In genomic region chr3:134334231-134334900, GRCh38 we compare ENCODE assay signal across 12 cellular contexts. TPM values are rescaled to one million over a fixed set of nuclear protein-coding genes. Genes with fewer than 3 reads are reported as not detected.
DNase-seq lines count a peak whose midpoint lies in the region; ATAC-seq and TF ChIP-seq lines count a peak whose summit lies in the region.
"Had no signal": no experiment of that assay in that cellular context is flagged by ENCODE, and none has a peak within 500 bp of the region (broad histone marks: within the 10 kb centered on the region; RNA-seq: fewer than 3 reads in every experiment).

No MANE protein-coding gene starts in this region.

- no peak for TF ChIP-seq CTCF in left ventricle myocardium inferior (IDR thresholded peaks at IDR 0.05; ENCODE audit: borderline replicate concordance)

- H3K36me3 ChIP-seq in left ventricle myocardium inferior = no peaks in the 10 kb centered on the region
- H3K36me3 ChIP-seq: BE2C had no signal

- ATAC-seq in sciatic nerve (no peak), GM21447 (IDR thresholded peaks at IDR 0.05; ENCODE audit: unreplicated experiment) (no peak), GM18858 (IDR thresholded peaks at IDR 0.05; ENCODE audit: unreplicated experiment) (no peak), HG03521 (IDR thresholded peaks at IDR 0.05; ENCODE audit: unreplicated experiment) (no peak)
- ATAC-seq: activated CD8-positive, alpha-beta memory T cell treated with anti-CD3 and anti-CD28 coated beads, Interleukin-2, amount 10 ng/mL, durations not matched to agents 7 days and 5 days had no signal

- intact Hi-C loops in left ventricle myocardium inferior (cut with micrococcal nuclease) (no loop called here), sciatic nerve (cut with DNase I) (no loop called here)

- no peaks in the 10 kb centered on the region for H3K9me3 ChIP-seq in left ventricle myocardium inferior (replicated peaks)
- H3K9me3 ChIP-seq: BE2C had no signal

- H3K4me1 ChIP-seq in left ventricle myocardium inferior = peaks cover 62% of the 10 kb centered on the region
- H3K4me1 ChIP-seq: BE2C had no signal

- DNase-seq in EH (ENCODE audit: low read depth) (peak; percentile 92), astrocyte of the hippocampus (ENCODE audit: low read depth, low spot score) (peak; percentile 74), left ventricle myocardium inferior (no peak), sciatic nerve (ENCODE audit: low spot score) (peak; percentile 48), NCI-H774 (lab: John Stamatoyannopoulos, UW) (no peak)
- DNase-seq: activated CD8-positive, alpha-beta memory T cell treated with anti-CD3 and anti-CD28 coated beads, Interleukin-2, amount 10 ng/mL, durations not matched to agents 7 days and 5 days; BE2C; immature natural killer cell; NCI-H2171 had no signal

- H3K27ac ChIP-seq in left ventricle myocardium inferior (replicated peaks) = peak overlapping the region; percentile 77

- H3K27me3 ChIP-seq in left ventricle myocardium inferior (ENCODE audit: low read depth) = no peaks in the 10 kb centered on the region
- H3K27me3 ChIP-seq: BE2C had no signal

- H3K4me3 ChIP-seq in left ventricle myocardium inferior = no peak overlapping the region

RNA-seq across cellular contexts. Expression of gene AMOTL2, which starts 39.9 kb away (rescaled TPM):
- total RNA-seq in left ventricle myocardium inferior (44.4 TPM), sciatic nerve (158 TPM)
- total RNA-seq: activated CD8-positive, alpha-beta memory T cell treated with anti-CD3 and anti-CD28 coated beads, Interleukin-2, amount 10 ng/mL, durations not matched to agents 7 days and 5 days had no signal

Comparison
In these comparisons a context has a peak if more than half of its experiments do, and no peak if none do; other contexts are left out.
1. DNase-seq: peak in EH (single experiment), astrocyte of the hippocampus (single experiment) and sciatic nerve (single experiment); none in left ventricle myocardium inferior (single experiment) and NCI-H774 (single experiment).